Comparison of ENCODE assay signal across 8 cellular contexts in genomic region chr4:38131371-38132139, GRCh38.
DNase-seq lines count a peak whose midpoint lies in the region; ATAC-seq and TF ChIP-seq lines count a peak whose summit lies in the region.

No MANE protein-coding gene starts in this region.

- peaks cover 66% of the 10 kb centered on the region for H3K36me3 Mint-ChIP-seq in activated T-cell treated with anti-CD3 and anti-CD28 coated beads, Interleukin-2, amount 50 U/mL, for 24 hours (ENCODE audit: low read depth)

- peak overlapping the region; percentile 12; the same call in 1 of the 2 replicates for H2BK20ac ChIP-seq in IMR-90 (ENCODE audit: low read depth, low read length)

- no peak overlapping the region; the same call in 1 of the 2 replicates for H3K4me2 ChIP-seq in IMR-90 (ENCODE audit: low read depth, low read length)

- in situ Hi-C loops in IMR-90 (cut with MboI; ENCODE audit: low sequenced_read_pairs): no loop called here

- dilution Hi-C loops in IMR-90 (cut with HindIII; ENCODE audit: low sequenced_read_pairs, unreplicated experiment): no loop called here

- H3K79me1 ChIP-seq in IMR-90 (ENCODE audit: low read depth in 1 of 2, low read length in 2 of 2): 0 out of 4 replicates have a peak, but pooled peaks cover 0 to 8% of the 10 kb centered on the region in 2 experiments

- no peak overlapping the region for H3K56ac ChIP-seq in IMR-90 (ENCODE audit: extremely low read depth, insufficient read depth, low read length)

- no peak overlapping the region for H3K27ac ChIP-seq in IMR-90 (ENCODE audit: insufficient read depth, low read length)
- peak overlapping the region; percentile 7 to 79 (median 58) for H3K27ac ChIP-seq in spleen

- H3K4me1 Mint-ChIP-seq in activated T-cell treated with anti-CD3 and anti-CD28 coated beads, Interleukin-2, amount 50 U/mL, for 24 hours (ENCODE audit: low read depth): peaks cover 74% of the 10 kb centered on the region

- H4K20me1 ChIP-seq in IMR-90 (ENCODE audit: insufficient read depth, low read length): no peaks in the 10 kb centered on the region

- H2BK15ac ChIP-seq in IMR-90 (ENCODE audit: low read depth, low read length): peak overlapping the region; percentile 37; the same call in 1 of the 3 replicates

- no peaks in the 10 kb centered on the region for H3K9me3 ChIP-seq in IMR-90 (ENCODE audit: control insufficient read depth, insufficient read depth, low read length)
- H3K9me3 ChIP-seq in spleen: no peaks in the 10 kb centered on the region

- DNase-seq in IMR-90 (no peak), fibroblast of the aortic adventitia (ENCODE audit: low read depth) (peak; percentile 29), spleen (no peak), amniotic stem cell (lab: John Stamatoyannopoulos, UW) (no peak), COR-L47 (lab: John Stamatoyannopoulos, UW) (no peak)
- peak; percentile 85 for DNase-seq in activated T-cell treated with anti-CD3 and anti-CD28 coated beads, Interleukin-2, amount 50 U/mL, for 24 hours

- TF ChIP-seq POLR2A in IMR-90 (IDR thresholded peaks at IDR 0.05; ENCODE audit: low read depth, low read length) (no peak), spleen (IDR thresholded peaks at IDR 0.05) (no peak)

- H2BK120ac ChIP-seq in IMR-90 (ENCODE audit: low read depth, low read length): 0 out of 2 replicates have a peak overlapping the region, but pooled peaks have one; percentile 73

- H3K14ac ChIP-seq in IMR-90 (replicated peaks; ENCODE audit: low read depth, low read length): 0 out of 2 replicates have a peak overlapping the region, but pooled peaks have one; percentile 5

- H3K4me1 ChIP-seq in IMR-90 (ENCODE audit: control insufficient read depth, insufficient read depth, low read length) (peaks cover 17% of the 10 kb centered on the region), spleen (peaks cover 12 to 57% (median 34%) of the 10 kb centered on the region in 6 donors)

- H3K4me3 Mint-ChIP-seq in activated T-cell treated with anti-CD3 and anti-CD28 coated beads, Interleukin-2, amount 50 U/mL, for 24 hours: peak overlapping the region; percentile 68

- 74% methylated on average over 7 of the region's 12 CpGs; no CpG with 5 or more reads in 1 of the 2 experiments for WGBS in IMR-90 (ENCODE audit: extremely low coverage in 2 of 2, insufficient read length in 1 of 2), 2 experiments
- WGBS in spleen, 5 donors: 55 to 72% (median 57%) methylated on average over 12 of the region's 12 CpGs

- H3K27me3 ChIP-seq in IMR-90 (ENCODE audit: control insufficient read depth, insufficient read depth, low read length) (no peaks in the 10 kb centered on the region), spleen (replicated peaks in 1 of 7) (no peaks in the 10 kb centered on the region)

- TF ChIP-seq RAD21 in IMR-90 (IDR thresholded peaks at IDR 0.05; ENCODE audit: low read length): no peak

- no peak overlapping the region for H4K91ac ChIP-seq in IMR-90 (ENCODE audit: insufficient read depth, low read depth, low read length)

- no peak overlapping the region; the same call in 1 of the 2 replicates for H3K23ac ChIP-seq in IMR-90 (ENCODE audit: low read depth, low read length)

- CTCF ChIA-PET in IMR-90 (lab: Yijun Ruan, JAX): interaction anchor here (0.6 kb wide), 1 partner anchor 29 kb away, joined by 4 read pairs; no protein-coding TSS in a partner anchor

- H2AK5ac ChIP-seq in IMR-90 (ENCODE audit: low read depth, low read length): peak overlapping the region; percentile 61; the same call in 1 of the 2 replicates

- peak overlapping the region; percentile 32; the same call in 1 of the 2 replicates for H4K5ac ChIP-seq in IMR-90 (ENCODE audit: low read depth, low read length)

- ATAC-seq in GM18511 (IDR thresholded peaks at IDR 0.05; ENCODE audit: unreplicated experiment): peak; percentile 30
- no peak for ATAC-seq in IMR-90 (ENCODE audit: low read depth)
- ATAC-seq in HG02938 (IDR thresholded peaks at IDR 0.05; ENCODE audit: unreplicated experiment): no peak

- TF ChIP-seq CTCF in IMR-90 (conservative IDR thresholded peaks at IDR 0.05; ENCODE audit: low read depth, low read length): no peak
- no peak for TF ChIP-seq CTCF in fibroblast of the aortic adventitia (IDR thresholded peaks at IDR 0.05; ENCODE audit: insufficient read depth, low read length)
- no peak for TF ChIP-seq CTCF in spleen (IDR thresholded peaks at IDR 0.05 in 8 of 11, conservative IDR thresholded peaks at IDR 0.05 in 3 of 11)

- H2AK9ac ChIP-seq in IMR-90 (replicated peaks; ENCODE audit: low read depth, low read length, poor library complexity): peak overlapping the region; percentile 61

- no peak overlapping the region for H3K9ac ChIP-seq in IMR-90 (ENCODE audit: low read depth, low read length)

- intact Hi-C loops in IMR-90 (cut with micrococcal nuclease) (loop anchor here (5.0 kb wide), 1 partner anchor 49 kb away; no protein-coding TSS in a partner anchor), spleen (cut with DNase I; ENCODE audit: low total_unique reads) (no loop called here)

- no peak overlapping the region for H3K18ac ChIP-seq in IMR-90 (ENCODE audit: low read depth, low read length)

- H2BK5ac ChIP-seq in IMR-90 (ENCODE audit: low read depth, low read length, poor library complexity, severe bottlenecking): peak overlapping the region; percentile 59

- no peaks in the 10 kb centered on the region for H3K27me3 Mint-ChIP-seq in activated T-cell treated with anti-CD3 and anti-CD28 coated beads, Interleukin-2, amount 50 U/mL, for 24 hours

- no TSS peak for BruUV-seq in IMR-90 (replicated peaks; lab: Mats Ljungman, UMichigan)

- H3K9me1 ChIP-seq in IMR-90 (ENCODE audit: insufficient read depth, low read length): peaks cover 15% of the 10 kb centered on the region

- peaks cover 1% of the 10 kb centered on the region; the same call in 1 of the 2 replicates for H3K36me3 ChIP-seq in IMR-90 (ENCODE audit: control insufficient read depth, insufficient read depth, low read length)
- peaks cover 0 to 84% (median 30%) of the 10 kb centered on the region in 6 donors for H3K36me3 ChIP-seq in spleen

- POLR2A ChIA-PET in IMR-90 (lab: Charles Lee; ENCODE audit: unreplicated experiment): no interaction called here

- H3K27ac Mint-ChIP-seq in activated T-cell treated with anti-CD3 and anti-CD28 coated beads, Interleukin-2, amount 50 U/mL, for 24 hours: peak overlapping the region; percentile 96

- peak overlapping the region; percentile 33; the same call in 1 of the 2 replicates for H3K4ac ChIP-seq in IMR-90 (ENCODE audit: low read depth, low read length)

- no peak overlapping the region; a peak in 1 of 4 replicates for H4K8ac ChIP-seq in IMR-90 (ENCODE audit: low read depth in 2 of 2, low read length in 2 of 2)

- H3K4me3 ChIP-seq in IMR-90 (ENCODE audit: insufficient read depth, low read depth, low read length): no peak overlapping the region
- no peak overlapping the region for H3K4me3 ChIP-seq in fibroblast of the aortic adventitia (ENCODE audit: low read depth, low read length)
- no peak overlapping the region for H3K4me3 ChIP-seq in spleen

- no peak overlapping the region for H2AFZ ChIP-seq in IMR-90 (replicated peaks; ENCODE audit: low read length, poor library complexity)

- no peaks in the 10 kb centered on the region for H3K9me3 Mint-ChIP-seq in activated T-cell treated with anti-CD3 and anti-CD28 coated beads, Interleukin-2, amount 50 U/mL, for 24 hours

TF ChIP-seq in IMR-90, 13 proteins besides CTCF, POLR2A, EP300 and RAD21:
- TF ChIP-seq FOS (IDR thresholded peaks at IDR 0.05; ENCODE audit: low read depth, low read length) (no peak), CEBPB (IDR thresholded peaks at IDR 0.05; ENCODE audit: low read depth, low read length) (0 out of 2 replicates have a peak, but pooled peaks have one; percentile 0)
TF ChIP-seq in IMR-90: peak in this region for 1.

Comparison
In these comparisons a context has a peak if more than half of its experiments do, and no peak if none do; other contexts are left out.
1. DNase-seq: peak in activated T-cell treated with anti-CD3 and anti-CD28 coated beads, Interleukin-2, amount 50 U/mL, for 24 hours (single experiment) and fibroblast of the aortic adventitia (single experiment); none in IMR-90 (single experiment), spleen (single experiment), amniotic stem cell (single experiment) and COR-L47 (single experiment).